In genomic region chr5:15133456-15133965, GRCh38 we compare ENCODE assay signal across 8 cellular contexts.
"Had no signal": no experiment of that assay in that cellular context is flagged by ENCODE, and none has a peak within 500 bp of the region (broad histone marks: within the 10 kb centered on the region; RNA-seq: fewer than 3 reads in every experiment).

No MANE protein-coding gene starts in this region.

- H3K4me3 ChIP-seq: HAP-1 had no signal

- H3K27ac ChIP-seq: HL-60 had no signal

- H3K36me3 Mint-ChIP-seq: IgD-negative memory B cell had no signal

- H3K4me3 Mint-ChIP-seq: HFFc6 had no signal

- DNase-seq: GOT3, H7, HFFc6 had no signal

- H3K9me3 Mint-ChIP-seq: HFFc6 had no signal

- H3K27ac Mint-ChIP-seq: HFFc6, IgD-negative memory B cell had no signal

- H3K9me3 ChIP-seq: HAP-1 had no signal

- H3K4me1 Mint-ChIP-seq: IgD-negative memory B cell had no signal

- H3K36me3 ChIP-seq: HAP-1 had no signal

- ATAC-seq: HCT116, HepG2 had no signal

- H3K4me1 ChIP-seq: HAP-1 had no signal
